8 cellular contexts compared by ENCODE assay signal in the genomic region with DNA sequence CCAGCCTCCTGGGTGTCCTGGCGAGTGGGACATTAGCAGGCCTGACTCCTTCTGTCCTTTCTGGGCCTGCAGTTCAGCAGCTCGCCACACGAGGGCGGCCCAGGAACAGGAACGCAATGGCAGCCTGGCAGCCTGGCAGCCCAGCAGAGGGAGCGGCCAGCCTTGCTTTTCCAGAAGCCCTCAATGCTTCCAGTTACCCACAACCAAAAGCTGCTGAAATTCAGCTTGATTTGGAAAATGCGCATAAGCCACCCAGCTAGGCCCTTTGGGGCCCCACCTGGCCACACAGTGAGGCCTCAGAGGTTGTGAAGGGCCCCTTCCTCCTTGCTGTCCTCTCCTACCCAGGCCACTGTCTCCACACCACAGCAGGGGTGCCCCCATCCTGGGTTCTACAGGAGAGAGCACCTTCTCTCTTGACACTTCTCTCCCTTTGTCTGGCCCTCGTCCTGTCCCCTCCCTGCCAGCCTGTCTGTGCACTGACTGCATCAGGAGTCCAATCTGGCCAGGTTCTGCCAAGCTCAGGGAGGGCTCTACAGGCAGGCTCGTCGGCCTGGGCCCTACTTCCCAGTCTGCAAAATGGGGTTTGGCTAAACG.
A peak's percentile ranks its signal among the peaks of the same experiment; 100 is the strongest.
DNase-seq lines count a peak whose midpoint lies in the region; ATAC-seq and TF ChIP-seq lines count a peak whose summit lies in the region.

No MANE protein-coding gene starts in this region.

- H3K4me3 ChIP-seq in KMS-11 (IDR thresholded peaks at IDR 0.05; ENCODE audit: insufficient read depth, low read depth, low read length), result no peak overlapping the region
- H3K4me3 ChIP-seq in RWPE2 (ENCODE audit: severe bottlenecking), result no peak overlapping the region
- H3K4me3 ChIP-seq in foreskin fibroblast (ENCODE audit: low read depth in 1 of 2, low read length in 2 of 2), result no peak overlapping the region
- no peak overlapping the region for H3K4me3 ChIP-seq in neutrophil (ENCODE audit: low read depth in 1 of 2, low read length in 1 of 2)

- DNase-seq in GDM1 (lab: John Stamatoyannopoulos, UW) (peak; percentile 68), RWPE2 (ENCODE audit: low spot score) (no peak), foreskin fibroblast (peak; percentile 67 to 93), substantia nigra (lab: John Stamatoyannopoulos, UW) (peak; percentile 43 to 98 (median 86))
- peak; percentile 94 for DNase-seq in activated effector memory CD4-positive, alpha-beta T cell treated with anti-CD3 and anti-CD28 coated beads, Interleukin-2, amount 50 U/mL, for 16 hours

- H3K79me2 ChIP-seq in KMS-11 (ENCODE audit: insufficient read depth, low read depth), result no peaks in the 10 kb centered on the region

- ATAC-seq in RWPE2 (ENCODE audit: low read depth), result peak; percentile 78
- no peak for ATAC-seq in GM21786 (IDR thresholded peaks at IDR 0.05; ENCODE audit: unreplicated experiment)

- H3K9ac ChIP-seq in KMS-11, result no peak overlapping the region

- H3K36me3 ChIP-seq in KMS-11 (ENCODE audit: insufficient read depth), result no peaks in the 10 kb centered on the region
- no peaks in the 10 kb centered on the region for H3K36me3 ChIP-seq in RWPE2 (ENCODE audit: low read depth)
- no peaks in the 10 kb centered on the region for H3K36me3 ChIP-seq in neutrophil

- peak; percentile 97 for TF ChIP-seq CTCF in KMS-11 (conservative IDR thresholded peaks at IDR 0.05; ENCODE audit: low read depth, low read length)
- peak; percentile 96 for TF ChIP-seq CTCF in RWPE2 (IDR thresholded peaks at IDR 0.05; ENCODE audit: poor library complexity, severe bottlenecking)
- TF ChIP-seq CTCF in foreskin fibroblast (IDR thresholded peaks at IDR 0.05; ENCODE audit: low read depth, low read length), result peak; percentile 100
- peak; percentile 93 for TF ChIP-seq CTCF in neutrophil (IDR thresholded peaks at IDR 0.05)

- H4K20me1 ChIP-seq in KMS-11 (ENCODE audit: insufficient read depth), result no peaks in the 10 kb centered on the region

- H3K9me3 ChIP-seq in RWPE2 (ENCODE audit: severe bottlenecking), result no peaks in the 10 kb centered on the region
- H3K9me3 ChIP-seq in neutrophil, result no peaks in the 10 kb centered on the region

- peaks cover under 1% of the 10 kb centered on the region; the same call in 1 of the 2 replicates for H3K27me3 ChIP-seq in KMS-11 (ENCODE audit: insufficient read depth, low read depth)
- no peaks in the 10 kb centered on the region for H3K27me3 ChIP-seq in RWPE2 (ENCODE audit: insufficient read depth, poor library complexity, severe bottlenecking)
- H3K27me3 ChIP-seq in neutrophil, result peaks cover 15% of the 10 kb centered on the region

- peaks cover 9% of the 10 kb centered on the region for H3K4me1 ChIP-seq in KMS-11 (ENCODE audit: low read depth, poor library complexity, severe bottlenecking)
- H3K4me1 ChIP-seq in RWPE2 (ENCODE audit: insufficient read depth, poor library complexity, severe bottlenecking), result no peaks in the 10 kb centered on the region
- H3K4me1 ChIP-seq in neutrophil (ENCODE audit: control insufficient read depth in 1 of 2, insufficient read depth in 1 of 2, low read depth in 1 of 2, low read length in 1 of 2), result peaks cover 0 to 5% of the 10 kb centered on the region in 2 experiments

- peak overlapping the region; percentile 62; the same call in 1 of the 2 replicates for H2AFZ ChIP-seq in KMS-11 (ENCODE audit: low read depth)

- no peak overlapping the region for H3K27ac ChIP-seq in KMS-11
- H3K27ac ChIP-seq in RWPE2 (ENCODE audit: poor library complexity, severe bottlenecking), result no peak overlapping the region
- H3K27ac ChIP-seq in neutrophil, result no peak overlapping the region
- peak overlapping the region; percentile 93 for H3K27ac ChIP-seq in substantia nigra (ENCODE audit: low read depth, low read length, poor library complexity, severe bottlenecking)

- no peak overlapping the region for H3K4me2 ChIP-seq in KMS-11
